Comparison of ENCODE assay signal across 25 cellular contexts in genomic region chr10:118101501-118101900, GRCh38. TPM values are rescaled to one million over a fixed set of nuclear protein-coding genes. Genes with fewer than 3 reads are reported as not detected.
DNase-seq lines count a peak whose midpoint lies in the region; ATAC-seq and TF ChIP-seq lines count a peak whose summit lies in the region.
"Had no signal": no experiment of that assay in that cellular context is flagged by ENCODE, and none has a peak within 500 bp of the region (broad histone marks: within the 10 kb centered on the region; RNA-seq: fewer than 3 reads in every experiment).

No MANE protein-coding gene starts in this region.

- H3K4me3 ChIP-seq in GM23248 (peak overlapping the region; percentile 30), choroid plexus epithelial cell (ENCODE audit: low read depth, low read length) (no peak overlapping the region)
- H3K4me3 ChIP-seq: BLaER1 treated with 17β-estradiol and CSF1 and Interleukin-3, amounts not matched to agents 10 nM and 100 nM; body of pancreas had no signal

- H3K9me2 ChIP-seq in GM23248 (ENCODE audit: insufficient read depth), result no peaks in the 10 kb centered on the region

- no peaks in the 10 kb centered on the region for H4K20me1 ChIP-seq in GM23248 (ENCODE audit: insufficient read depth)
- H4K20me1 ChIP-seq: BLaER1 treated with 17β-estradiol and CSF1 and Interleukin-3, amounts not matched to agents 10 nM and 100 nM had no signal

- peaks cover 21% of the 10 kb centered on the region for H3K4me1 ChIP-seq in GM23248 (ENCODE audit: insufficient read depth)
- H3K4me1 ChIP-seq: BLaER1 treated with 17β-estradiol and CSF1 and Interleukin-3, amounts not matched to agents 10 nM and 100 nM; body of pancreas; foreskin keratinocyte had no signal

- ATAC-seq in GM21825 (IDR thresholded peaks at IDR 0.05; ENCODE audit: unreplicated experiment), result no peak
- ATAC-seq in HG02884 (IDR thresholded peaks at IDR 0.05; ENCODE audit: unreplicated experiment), result no peak
- ATAC-seq: body of pancreas; foreskin keratinocyte; sciatic nerve; SK-N-SH treated with all-trans-retinoic acid at 6 μM for 48 hours; stimulated activated naive CD8-positive, alpha-beta T cell treated with anti-CD3 and anti-CD28 coated beads, Interleukin-15, Interleukin-2, amounts not matched to agents 100 U/mL and 50 U/mL, for 24 hours; T-helper 17 cell had no signal

- peak overlapping the region; percentile 8; the same call in 1 of the 2 replicates for H3K9ac ChIP-seq in GM23248
- H3K9ac ChIP-seq: BLaER1 treated with 17β-estradiol and CSF1 and Interleukin-3, amounts not matched to agents 10 nM and 100 nM had no signal

- H3K79me2 ChIP-seq in GM23248 (ENCODE audit: insufficient read depth), result no peaks in the 10 kb centered on the region

- H3F3A ChIP-seq in GM23248 (ENCODE audit: insufficient read depth), result peaks cover 21% of the 10 kb centered on the region

- no peak for TF ChIP-seq CTCF in choroid plexus epithelial cell (conservative IDR thresholded peaks at IDR 0.05; ENCODE audit: low read depth, low read length)

- DNase-seq in AG08395 (ENCODE audit: low spot score), result peak; percentile 61
- DNase-seq in GM23248, result peak; percentile 78
- peak; percentile 13 for DNase-seq in choroid plexus epithelial cell (ENCODE audit: low read depth)
- DNase-seq in myocyte (ENCODE audit: low read depth), result peak; percentile 21
- DNase-seq in stimulated activated CD4-positive, alpha-beta T cell treated with anti-CD3 and anti-CD28 coated beads, Interleukin-15, amount 100 ng/mL, for 24 hours, result no peak
- DNase-seq in activated CD4-positive, alpha-beta T cell treated with anti-CD3 and anti-CD28 coated beads, Interleukin-2, amount 50 U/mL, for 48 hours, result no peak
- DNase-seq: 8988T; activated CD8-positive, alpha-beta memory T cell treated with anti-CD3 and anti-CD28 coated beads for 24 hours; activated effector memory CD4-positive, alpha-beta T cell treated with Interleukin-2 at 50 U/mL for 16 hours; body of pancreas; effector CD8-positive, alpha-beta T cell; foreskin keratinocyte; GDM1; NCI-H1436; NCI-H2107; stimulated activated naive CD8-positive, alpha-beta T cell treated with anti-CD3 and anti-CD28 coated beads, Interleukin-15, Interleukin-2, amounts not matched to agents 100 U/mL and 50 U/mL, for 24 hours; T-helper 17 cell had no signal

- H3K36me3 ChIP-seq in GM23248 (ENCODE audit: low read depth), result no peaks in the 10 kb centered on the region
- H3K36me3 ChIP-seq: BLaER1 treated with 17β-estradiol and CSF1 and Interleukin-3, amounts not matched to agents 10 nM and 100 nM had no signal

- H2AFZ ChIP-seq in GM23248, result 0 out of 2 replicates have a peak overlapping the region, but pooled peaks have one; percentile 19

- H3K4me2 ChIP-seq in GM23248 (ENCODE audit: unreplicated experiment), result peak overlapping the region; percentile 60
- H3K4me2 ChIP-seq: BLaER1 treated with 17β-estradiol and CSF1 and Interleukin-3, amounts not matched to agents 10 nM and 100 nM had no signal

- H3K27ac ChIP-seq in GM23248, result peak overlapping the region; percentile 59
- H3K27ac ChIP-seq: BLaER1 treated with 17β-estradiol and CSF1 and Interleukin-3, amounts not matched to agents 10 nM and 100 nM; body of pancreas; epithelial cell of prostate; foreskin keratinocyte; HL-60; RWPE1 had no signal

- H3K27me3 ChIP-seq in GM23248 (replicated peaks; ENCODE audit: insufficient read depth), result no peaks in the 10 kb centered on the region
- H3K27me3 ChIP-seq: BLaER1 treated with 17β-estradiol and CSF1 and Interleukin-3, amounts not matched to agents 10 nM and 100 nM; body of pancreas had no signal

- H3K9me3 ChIP-seq in GM23248 (ENCODE audit: low read depth), result no peaks in the 10 kb centered on the region
- H3K9me3 ChIP-seq: BLaER1 treated with 17β-estradiol and CSF1 and Interleukin-3, amounts not matched to agents 10 nM and 100 nM; body of pancreas had no signal

- in situ Hi-C loops in GM23248 (cut with MboI), result no loop called here

- WGBS in GM23248 (ENCODE audit: low coverage in 1 of 2, low lambda C conversion rate in 2 of 2, missing lambda C conversion rate in 2 of 2), 2 experiments, result 53 to 54% methylated on average over 3 of the region's 3 CpGs

RNA-seq across cellular contexts. Expression of gene RAB11FIP2, which starts 54.8 kb away (rescaled TPM):
- total RNA-seq in GM23248 (2014; rRNA removed; shearing (Covaris generic)), result 13.0 and 16.4 TPM in 2 replicates
- 7.5 and 9.0 TPM in 2 replicates for polyA plus RNA-seq in GM23248 (2016; fragmentation: Nextera tagmentation; extraction: Ambion mirVana)
- 17.3 and 36.1 TPM in 2 replicates for total RNA-seq in myocyte
- 5.7 TPM for polyA plus RNA-seq in myocyte (2012)

Comparison
In these comparisons a context has a peak if more than half of its experiments do, and no peak if none do; other contexts are left out.
1. DNase-seq: peak in AG08395 (single experiment), GM23248 (single experiment), choroid plexus epithelial cell (single experiment) and myocyte (single experiment); none in stimulated activated CD4-positive, alpha-beta T cell treated with anti-CD3 and anti-CD28 coated beads, Interleukin-15, amount 100 ng/mL, for 24 hours (single experiment) and activated CD4-positive, alpha-beta T cell treated with anti-CD3 and anti-CD28 coated beads, Interleukin-2, amount 50 U/mL, for 48 hours (0 of 2).